ENCODE assay signal across 8 cellular contexts in the genomic region with DNA sequence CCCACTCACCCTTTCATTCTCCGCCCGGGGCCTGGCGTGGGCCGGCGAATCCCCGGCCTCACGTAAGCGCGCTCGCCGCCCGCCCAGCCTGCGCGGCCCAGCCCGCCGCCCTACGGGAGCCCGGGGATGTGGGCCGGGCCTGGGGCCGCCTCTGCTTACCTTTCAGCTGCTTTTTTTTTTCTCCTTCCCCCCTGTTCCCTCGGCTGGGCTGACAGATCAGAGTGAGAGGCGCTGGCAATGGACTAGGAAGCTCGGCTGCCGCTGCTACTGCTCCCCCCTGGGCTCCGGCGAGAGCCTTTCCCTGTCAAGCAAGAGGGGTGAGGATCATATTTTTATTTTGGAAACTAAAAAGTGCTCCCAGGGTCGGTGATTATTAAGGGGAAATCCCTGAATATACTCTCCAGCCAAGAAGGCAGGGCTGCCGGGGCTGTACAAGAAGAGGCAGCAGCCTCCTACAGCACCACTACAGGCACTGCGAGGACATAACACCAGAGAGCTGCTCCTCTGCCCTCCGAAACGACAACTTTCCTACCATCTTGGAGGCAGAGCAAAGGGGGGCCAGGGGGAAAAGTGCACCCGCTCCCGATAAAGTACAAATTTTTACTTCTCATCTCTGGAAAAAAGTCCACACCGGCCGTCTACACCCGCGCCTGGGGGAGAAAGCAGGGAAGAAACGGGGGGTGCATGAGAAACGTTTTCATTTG. TPM values are rescaled to one million over a fixed set of nuclear protein-coding genes. Genes with fewer than 3 reads are reported as not detected.
A peak's percentile ranks its signal among the peaks of the same experiment; 100 is the strongest.
DNase-seq lines count a peak whose midpoint lies in the region; ATAC-seq and TF ChIP-seq lines count a peak whose summit lies in the region.

A gene with protein sequence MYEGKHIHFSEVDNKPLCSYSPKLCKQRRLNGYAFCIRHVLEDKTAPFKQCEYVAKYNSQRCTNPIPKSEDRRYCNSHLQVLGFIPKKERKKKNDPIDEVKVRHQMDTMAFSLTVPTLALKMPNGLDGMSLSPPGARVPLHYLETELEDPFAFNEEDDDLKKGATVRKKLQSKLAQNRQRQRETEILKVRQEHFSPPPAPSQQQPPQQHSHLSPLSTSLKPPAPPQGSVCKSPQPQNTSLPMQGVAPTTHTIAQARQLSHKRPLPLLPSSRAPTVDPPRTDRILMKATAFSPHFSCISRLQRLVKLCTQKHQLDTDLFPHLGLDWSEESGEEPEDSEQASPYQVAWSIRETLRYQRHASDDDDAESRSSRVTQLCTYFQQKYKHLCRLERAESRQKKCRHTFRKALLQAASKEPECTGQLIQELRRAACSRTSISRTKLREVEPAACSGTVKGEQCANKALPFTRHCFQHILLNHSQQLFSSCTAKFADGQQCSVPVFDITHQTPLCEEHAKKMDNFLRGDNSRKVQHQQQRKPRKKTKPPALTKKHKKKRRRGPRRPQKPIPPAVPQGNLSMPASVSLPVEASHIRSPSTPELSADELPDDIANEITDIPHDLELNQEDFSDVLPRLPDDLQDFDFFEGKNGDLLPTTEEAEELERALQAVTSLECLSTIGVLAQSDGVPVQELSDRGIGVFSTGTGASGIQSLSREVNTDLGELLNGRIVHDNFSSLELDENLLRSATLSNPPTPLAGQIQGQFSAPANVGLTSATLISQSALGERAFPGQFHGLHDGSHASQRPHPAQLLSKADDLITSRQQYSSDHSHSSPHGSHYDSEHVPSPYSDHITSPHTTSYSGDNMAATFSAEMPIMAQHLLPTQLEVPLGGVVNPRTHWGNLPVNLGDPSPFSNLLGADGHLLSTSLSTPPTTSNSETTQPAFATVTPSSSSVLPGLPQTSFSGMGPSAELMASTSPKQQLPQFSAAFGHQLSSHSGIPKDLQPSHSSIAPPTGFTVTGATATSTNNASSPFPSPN (minus strand): TSS at position 433 of the 704 bp plus-strand sequence. CDS start 23,158 bp downstream, outside the sequence.

- H3K9me3 ChIP-seq in right cardiac atrium (ENCODE audit: control insufficient read depth, low read length): no peaks in the 10 kb centered on the region
- H3K9me3 ChIP-seq in aorta (ENCODE audit: control insufficient read depth, low read length): no peaks in the 10 kb centered on the region

- no peaks in the 10 kb centered on the region for H3K27me3 ChIP-seq in right cardiac atrium (ENCODE audit: control insufficient read depth, insufficient read depth)
- no peaks in the 10 kb centered on the region for H3K27me3 ChIP-seq in rectal smooth muscle tissue (ENCODE audit: control insufficient read depth, insufficient read depth, low read length)
- H3K27me3 ChIP-seq in aorta (ENCODE audit: control insufficient read depth in 1 of 2, insufficient read depth in 2 of 2, low read length in 1 of 2): no peaks in the 10 kb centered on the region

- no peaks in the 10 kb centered on the region for H3K36me3 ChIP-seq in rectal smooth muscle tissue (ENCODE audit: control insufficient read depth, insufficient read depth, low read length)
- no peaks in the 10 kb centered on the region for H3K36me3 ChIP-seq in aorta (ENCODE audit: control insufficient read depth in 1 of 2, insufficient read depth in 2 of 2, low read length in 1 of 2)

- peak within 1 kb of the TSS; percentile 94 for H3K9ac ChIP-seq in rectal smooth muscle tissue (ENCODE audit: low read length)

- peak; percentile 72 for TF ChIP-seq CTCF in GM12875 (IDR thresholded peaks at IDR 0.05; ENCODE audit: borderline replicate concordance, insufficient read depth, low read depth, low read length)

- intact Hi-C loops in T-helper 1 cell treated with Interleukin-12 subunit alpha and Interleukin-12 subunit beta and Interleukin-4 antibody, amounts not matched to agents 30 ng/mL and 1 ng/mL, for 36 hours (cut with micrococcal nuclease): loop anchor here (1.0 to 10.0 kb wide), 12 partner anchors 53 to 1979 kb away; a partner anchor contains a TSS
- intact Hi-C loops in right cardiac atrium (cut with DNase I) (no loop called here), aorta (cut with DNase I) (loop anchor here (2.0 to 5.0 kb wide), 2 partner anchors 71 to 73 kb away; a partner anchor contains a TSS)

- ATAC-seq in HG02759 (IDR thresholded peaks at IDR 0.05; ENCODE audit: unreplicated experiment) (peak; percentile 79), right cardiac atrium (peak; percentile 89 to 92), aorta (ENCODE audit: low FRiP score) (peak; percentile 93)

- DNase-seq in NCI-H1417 (lab: John Stamatoyannopoulos, UW) (peak; percentile 72 to 95 (median 90)), amniotic stem cell (lab: John Stamatoyannopoulos, UW) (peak; percentile 56), right cardiac atrium (peak; percentile 81 to 87 (median 85)), aorta (peak; percentile 84 to 87)

- WGBS in right cardiac atrium: under 1% methylated on average over 39 of the region's 39 CpGs
- WGBS in aorta, 2 donors: 1% methylated on average over 38 to 39 of the region's 39 CpGs

- H3K4me3 ChIP-seq in GM12875 (ENCODE audit: low read depth, low read length) (peak within 1 kb of the TSS; percentile 53), right cardiac atrium (ENCODE audit: low read length) (peak within 1 kb of the TSS; percentile 99), rectal smooth muscle tissue (ENCODE audit: low read length) (peak within 1 kb of the TSS; percentile 81), aorta (ENCODE audit: low read length in 2 of 2) (peak within 1 kb of the TSS; percentile 97 to 98)

- peaks cover 4% of the 10 kb centered on the region for H3K4me1 ChIP-seq in right cardiac atrium (ENCODE audit: control insufficient read depth, insufficient read depth, low read length)
- peaks cover 7% of the 10 kb centered on the region for H3K4me1 ChIP-seq in rectal smooth muscle tissue (ENCODE audit: control insufficient read depth, insufficient read depth, low read length)
- H3K4me1 ChIP-seq in aorta (ENCODE audit: control insufficient read depth in 1 of 2, insufficient read depth in 2 of 2, low read length in 2 of 2): no peaks in the 10 kb centered on the region

- H3K27ac ChIP-seq in right cardiac atrium (ENCODE audit: low read length) (peak within 1 kb of the TSS; percentile 93), rectal smooth muscle tissue (ENCODE audit: low read depth, low read length) (peak within 1 kb of the TSS; percentile 98), aorta (ENCODE audit: low read depth in 1 of 2, low read length in 2 of 2) (peak within 1 kb of the TSS; percentile 53 to 100)

RNA-seq across cellular contexts. Expression of the gene that starts here (rescaled TPM):
- 34.1 and 35.9 TPM in 2 replicates for total RNA-seq in T-helper 1 cell treated with Interleukin-12 subunit alpha and Interleukin-12 subunit beta and Interleukin-4 antibody, amounts not matched to agents 30 ng/mL and 1 ng/mL, for 36 hours
- total RNA-seq in right cardiac atrium (10 to 100 TPM; 12.2 to 16.4 (median 14.5) TPM), aorta (10 to 100 TPM; 28.4 to 33.5 TPM)
- polyA plus RNA-seq in right cardiac atrium (2.7 TPM), aorta (1 to 10 TPM in 1 of 2 donors, under 1 TPM in 1; 0.88 to 2.5 TPM)

Comparison
In these comparisons a context has a peak if more than half of its experiments do, and no peak if none do; other contexts are left out.
1. Peak in every context shown above with its lines: DNase-seq, ATAC-seq, H3K4me3 ChIP-seq and H3K27ac ChIP-seq.
2. intact Hi-C loops: an anchor here in T-helper 1 cell treated with Interleukin-12 subunit alpha and Interleukin-12 subunit beta and Interleukin-4 antibody, amounts not matched to agents 30 ng/mL and 1 ng/mL, for 36 hours (1.0 to 10.0 kb wide) and aorta (2.0 to 5.0 kb wide); none called in right cardiac atrium.